In genomic region chr7:155257482-155258232, GRCh38 we compare ENCODE assay signal across 10 cellular contexts. TPM values are rescaled to one million over a fixed set of nuclear protein-coding genes. Genes with fewer than 3 reads are reported as not detected.
DNase-seq lines count a peak whose midpoint lies in the region; ATAC-seq, FAIRE-seq and TF ChIP-seq lines count a peak whose summit lies in the region.
"Had no signal": no experiment of that assay in that cellular context is flagged by ENCODE, and none has a peak within 500 bp of the region (broad histone marks: within the 10 kb centered on the region; RNA-seq: fewer than 3 reads in every experiment).

No MANE protein-coding gene starts in this region.

- H3K4me3 ChIP-seq in astrocyte (ENCODE audit: insufficient read depth, low read depth, low read length) = no peak overlapping the region

- DNase-seq in DMS79 (lab: John Stamatoyannopoulos, UW) (peak; percentile 79), astrocyte (ENCODE audit: low read depth) (peak; percentile 75), Right ventricle myocardium superior (peak; percentile 86), sciatic nerve (ENCODE audit: low spot score) (peak; percentile 86), T-helper 2 cell (no peak)
- DNase-seq in stimulated activated naive CD8-positive, alpha-beta T cell treated with anti-CD3 and anti-CD28 coated beads, Interleukin-15, amount 100 ng/mL, for 72 hours = no peak
- DNase-seq in activated CD8-positive, alpha-beta memory T cell treated with anti-CD3 and anti-CD28 coated beads for 24 hours = no peak
- DNase-seq: DND-41; stimulated activated CD4-positive, alpha-beta T cell treated with anti-CD3 and anti-CD28 coated beads, Interleukin-1b, Interleukin-23, amount 100 ng/mL, for 48 hours had no signal

- no peaks in the 10 kb centered on the region for H3K36me3 ChIP-seq in astrocyte (ENCODE audit: insufficient read depth, low read length)

- peak; percentile 70 for FAIRE-seq in astrocyte (lab: Jason Lieb, UNC)

- no peaks in the 10 kb centered on the region for H3K9me3 ChIP-seq in astrocyte (ENCODE audit: insufficient read depth, low read depth, low read length)

- H3K27me3 Mint-ChIP-seq in astrocyte (ENCODE audit: low read depth, unreplicated experiment) = peaks cover 19% of the 10 kb centered on the region
- peaks cover 9% of the 10 kb centered on the region for H3K27me3 Mint-ChIP-seq in stimulated activated naive CD8-positive, alpha-beta T cell treated with anti-CD3 and anti-CD28 coated beads, Interleukin-15, amount 100 ng/mL, for 72 hours

- peaks cover 18% of the 10 kb centered on the region for H3K4me1 ChIP-seq in astrocyte (ENCODE audit: insufficient read depth, low read length)

- no peak for TF ChIP-seq CTCF in astrocyte (IDR thresholded peaks at IDR 0.05; ENCODE audit: insufficient read depth, low read depth, low read length)

- peaks cover 13% of the 10 kb centered on the region for H3K4me1 Mint-ChIP-seq in astrocyte (ENCODE audit: low read depth, unreplicated experiment)
- peaks cover 20% of the 10 kb centered on the region for H3K4me1 Mint-ChIP-seq in stimulated activated naive CD8-positive, alpha-beta T cell treated with anti-CD3 and anti-CD28 coated beads, Interleukin-15, amount 100 ng/mL, for 72 hours

- peak; percentile 91 for ATAC-seq in Right ventricle myocardium superior (ENCODE audit: poor library complexity)
- ATAC-seq in sciatic nerve = peak; percentile 93
- no peak for ATAC-seq in GM19395 (IDR thresholded peaks at IDR 0.05; ENCODE audit: unreplicated experiment)
- ATAC-seq in stimulated activated naive CD8-positive, alpha-beta T cell treated with anti-CD3 and anti-CD28 coated beads, Interleukin-15, amount 100 ng/mL, for 72 hours = no peak

- H3K4me3 Mint-ChIP-seq in astrocyte (ENCODE audit: unreplicated experiment) = no peak overlapping the region
- no peak overlapping the region for H3K4me3 Mint-ChIP-seq in stimulated activated naive CD8-positive, alpha-beta T cell treated with anti-CD3 and anti-CD28 coated beads, Interleukin-15, amount 100 ng/mL, for 72 hours

- no peaks in the 10 kb centered on the region for H3K79me2 ChIP-seq in astrocyte (ENCODE audit: insufficient read depth, low read length)

- H4K20me1 ChIP-seq in astrocyte (ENCODE audit: insufficient read depth, low read length) = no peaks in the 10 kb centered on the region

- no peak overlapping the region for H3K9ac ChIP-seq in astrocyte (ENCODE audit: low read length)

- peaks cover 3% of the 10 kb centered on the region for H3K9me3 Mint-ChIP-seq in astrocyte (ENCODE audit: unreplicated experiment)
- no peaks in the 10 kb centered on the region for H3K9me3 Mint-ChIP-seq in stimulated activated naive CD8-positive, alpha-beta T cell treated with anti-CD3 and anti-CD28 coated beads, Interleukin-15, amount 100 ng/mL, for 72 hours

- intact Hi-C loops in Right ventricle myocardium superior (cut with DNase I) = no loop called here
- intact Hi-C loops in sciatic nerve (cut with DNase I) = no loop called here

- H3K4me2 ChIP-seq in astrocyte (ENCODE audit: low read length) = peak overlapping the region; percentile 55

- peak overlapping the region; percentile 27 for H2AFZ ChIP-seq in astrocyte (ENCODE audit: low read depth, low read length)

- peak overlapping the region; percentile 79 for H3K27ac Mint-ChIP-seq in astrocyte (ENCODE audit: unreplicated experiment)
- H3K27ac Mint-ChIP-seq in stimulated activated naive CD8-positive, alpha-beta T cell treated with anti-CD3 and anti-CD28 coated beads, Interleukin-15, amount 100 ng/mL, for 72 hours = no peak overlapping the region

- no peaks in the 10 kb centered on the region for H3K27me3 ChIP-seq in astrocyte (ENCODE audit: insufficient read depth, low read length)

- H3K36me3 Mint-ChIP-seq in astrocyte (ENCODE audit: low read depth, unreplicated experiment) = no peaks in the 10 kb centered on the region

- H3K27ac ChIP-seq in astrocyte (ENCODE audit: low read depth, low read length) = peak overlapping the region; percentile 5

RNA-seq across cellular contexts. Expression of gene INSIG1, which starts 40.0 kb away (rescaled TPM):
- total RNA-seq in astrocyte (37.7 and 55.7 TPM in 2 replicates), Right ventricle myocardium superior (6.9 TPM), sciatic nerve (116 TPM)

Comparison
In these comparisons a context has a peak if more than half of its experiments do, and no peak if none do; other contexts are left out.
1. DNase-seq: peak in DMS79 (single experiment), astrocyte (single experiment), Right ventricle myocardium superior (single experiment) and sciatic nerve (single experiment); none in T-helper 2 cell (0 of 5), stimulated activated naive CD8-positive, alpha-beta T cell treated with anti-CD3 and anti-CD28 coated beads, Interleukin-15, amount 100 ng/mL, for 72 hours (0 of 2) and activated CD8-positive, alpha-beta memory T cell treated with anti-CD3 and anti-CD28 coated beads for 24 hours (single experiment).
2. ATAC-seq: peak in Right ventricle myocardium superior (single experiment) and sciatic nerve (single experiment); none in GM19395 (single experiment) and stimulated activated naive CD8-positive, alpha-beta T cell treated with anti-CD3 and anti-CD28 coated beads, Interleukin-15, amount 100 ng/mL, for 72 hours (single experiment).